ENCODE assay signal across 23 cellular contexts in genomic region chr19:18431351-18432197, GRCh38. TPM values are rescaled to one million over a fixed set of nuclear protein-coding genes. Genes with fewer than 3 reads are reported as not detected.
DNase-seq lines count a peak whose midpoint lies in the region; ATAC-seq and TF ChIP-seq lines count a peak whose summit lies in the region.
"Had no signal": no experiment of that assay in that cellular context is flagged by ENCODE, and none has a peak within 500 bp of the region (broad histone marks: within the 10 kb centered on the region; RNA-seq: fewer than 3 reads in every experiment).

No MANE protein-coding gene starts in this region.

- H3K4me3 ChIP-seq in BE2C (ENCODE audit: low read depth, low read length), result no peak overlapping the region; the same call in 1 of the 2 replicates
- H3K4me3 ChIP-seq in HUES6 (ENCODE audit: low read depth, low read length), result 0 out of 2 replicates have a peak overlapping the region, but pooled peaks have one; percentile 9
- no peak overlapping the region for H3K4me3 ChIP-seq in ovary
- H3K4me3 ChIP-seq: PC-9 had no signal

- no peak overlapping the region for H3K9ac ChIP-seq in HUES6 (ENCODE audit: low read length)

- H3K4me1 ChIP-seq in BE2C (peaks cover 44% of the 10 kb centered on the region), HUES6 (ENCODE audit: control insufficient read depth, insufficient read depth, low read length) (peaks cover 42% of the 10 kb centered on the region), ovary (ENCODE audit: insufficient read depth) (peaks cover 14% of the 10 kb centered on the region)
- H3K4me1 ChIP-seq: Caco-2 had no signal

- WGBS in ovary, 3 donors, result 73 to 81% (median 74%) methylated on average over 26 to 34 of the region's 34 CpGs

- TF ChIP-seq POLR2A in ovary (IDR thresholded peaks at IDR 0.05), result no peak

- no peak for ATAC-seq in HG02852 (IDR thresholded peaks at IDR 0.05; ENCODE audit: unreplicated experiment)
- no peak for ATAC-seq in GM18868 (IDR thresholded peaks at IDR 0.05; ENCODE audit: unreplicated experiment)
- ATAC-seq: activated CD4-positive, alpha-beta T cell treated with anti-CD3 and anti-CD28 coated beads for 36 hours; heart right ventricle had no signal

- H3K27me3 ChIP-seq in BE2C, result no peaks in the 10 kb centered on the region
- H3K27me3 ChIP-seq in HUES6 (ENCODE audit: control insufficient read depth, insufficient read depth, low read length), result no peaks in the 10 kb centered on the region
- no peaks in the 10 kb centered on the region for H3K27me3 ChIP-seq in ovary

- TF ChIP-seq CTCF in BE2C (IDR thresholded peaks at IDR 0.05; ENCODE audit: low read depth, low read length) (no peak), ovary (IDR thresholded peaks at IDR 0.05) (no peak)

- no peak for TF ChIP-seq EP300 in ovary (IDR thresholded peaks at IDR 0.05)

- intact Hi-C loops in ovary (cut with DNase I) (no loop called here), posterior vena cava (cut with DNase I) (no loop called here)

- H3K9me3 ChIP-seq in BE2C (no peaks in the 10 kb centered on the region), HUES6 (ENCODE audit: control insufficient read depth, insufficient read depth, low read depth, low read length) (no peaks in the 10 kb centered on the region), ovary (no peaks in the 10 kb centered on the region)
- H3K9me3 ChIP-seq: Caco-2, heart right ventricle had no signal

- DNase-seq in BE2C (peak; percentile 42), cerebellar cortex (ENCODE audit: low spot score) (peak; percentile 41), ovary (peak in 4 of 5 donors; percentile 50 to 63 (median 60)), posterior vena cava (ENCODE audit: low spot score) (no peak)
- DNase-seq in activated CD4-positive, alpha-beta T cell treated with anti-CD3 and anti-CD28 coated beads for 1 hour, result no peak
- DNase-seq: activated CD4-positive, alpha-beta T cell treated with anti-CD3 and anti-CD28 coated beads for 36 hours; activated gamma-delta T cell; Caco-2; central memory CD4-positive, alpha-beta T cell; effector memory CD4-positive, alpha-beta T cell; HCEC 1CT; KBM-7; NCI-H1105 treated with DMSO at 0.1 percent for 48 hours; NCI-H2107; NCI-H69; PC-9; stimulated activated CD4-positive, alpha-beta T cell treated with anti-CD3 and anti-CD28 coated beads, Interleukin-2, amount 100 ng/mL, for 48 hours had no signal

- H3K27ac ChIP-seq in HUES6 (ENCODE audit: low read depth, low read length) (no peak overlapping the region), ovary (no peak overlapping the region)
- H3K27ac ChIP-seq: PC-9 had no signal

- peaks cover 35% of the 10 kb centered on the region for H3K36me3 ChIP-seq in BE2C
- H3K36me3 ChIP-seq in HUES6 (ENCODE audit: control insufficient read depth, insufficient read depth, low read length), result peaks cover 20% of the 10 kb centered on the region
- no peaks in the 10 kb centered on the region for H3K36me3 ChIP-seq in ovary

RNA-seq across cellular contexts. Expression of gene ISYNA1, which starts 6.4 kb away (rescaled TPM):
- polyA plus RNA-seq in BE2C (2012; ENCODE audit: insufficient read depth, insufficient read length, low read depth), result 156 TPM
- total RNA-seq in ovary, result 100 to 1,000 TPM in 6 of 7 donors, 10 to 100 TPM in 1; 45.2 to 345 (median 217) TPM
- 100 to 1,000 TPM in 1 of 2 donors, 1 to 10 TPM in 1; 9.6 to 144 TPM for polyA plus RNA-seq in ovary
- 10 to 100 TPM; 27.5 to 28.1 TPM for total RNA-seq in posterior vena cava

RNA-seq across cellular contexts. Expression of gene SSBP4, which starts 12.4 kb away (rescaled TPM):
- polyA plus RNA-seq in BE2C (2012; ENCODE audit: insufficient read depth, insufficient read length, low read depth), result 467 TPM
- total RNA-seq in ovary (100 to 1,000 TPM in 2 of 7 donors, 10 to 100 TPM in 5; 58.9 to 124 (median 88.3) TPM), posterior vena cava (10 to 100 TPM; 54.4 to 56.9 TPM)
- polyA plus RNA-seq in ovary, result 10 to 100 TPM in 1 of 2 donors, 1 to 10 TPM in 1; 4.6 to 90.3 TPM

RNA-seq across cellular contexts. Expression of gene LRRC25, which starts 34.2 kb away (rescaled TPM):
- polyA plus RNA-seq in BE2C (2012; ENCODE audit: insufficient read depth, insufficient read length, low read depth), result not detected
- total RNA-seq in ovary (1 to 10 TPM; 1.8 to 9.2 (median 2.4) TPM), posterior vena cava (10 to 100 TPM in 1 of 2 donors, 1 to 10 TPM in 1; 6.8 to 16.8 TPM)
- polyA plus RNA-seq in ovary, result 1 to 10 TPM; 1.4 to 3.2 TPM
- total RNA-seq: activated CD4-positive, alpha-beta T cell treated with anti-CD3 and anti-CD28 coated beads for 36 hours; Caco-2; lung microvascular endothelial cell; PC-9 had no signal
- polyA plus RNA-seq: neural cell had no signal

RNA-seq across cellular contexts. Expression of gene GDF15, which starts 45.6 kb away (rescaled TPM):
- 492 TPM for polyA plus RNA-seq in BE2C (2012; ENCODE audit: insufficient read depth, insufficient read length, low read depth)
- total RNA-seq in ovary (10 to 100 TPM in 2 of 7 donors, 1 to 10 TPM in 5; 1.5 to 20.9 (median 3.7) TPM), posterior vena cava (1 to 10 TPM; 3.1 to 4.5 TPM)
- 1 to 10 TPM in 1 of 2 donors, under 1 TPM in 1; 0.67 to 2.7 TPM for polyA plus RNA-seq in ovary
- total RNA-seq: activated CD4-positive, alpha-beta T cell treated with anti-CD3 and anti-CD28 coated beads for 36 hours had no signal
- polyA plus RNA-seq: neural cell had no signal

Comparison
In these comparisons a context has a peak if more than half of its experiments do, and no peak if none do; other contexts are left out.
1. DNase-seq: peak in BE2C (single experiment), cerebellar cortex (single experiment) and ovary (4 of 5); none in posterior vena cava (single experiment) and activated CD4-positive, alpha-beta T cell treated with anti-CD3 and anti-CD28 coated beads for 1 hour (single experiment).